Comparison of ENCODE assay signal across 8 cellular contexts in the genomic region with DNA sequence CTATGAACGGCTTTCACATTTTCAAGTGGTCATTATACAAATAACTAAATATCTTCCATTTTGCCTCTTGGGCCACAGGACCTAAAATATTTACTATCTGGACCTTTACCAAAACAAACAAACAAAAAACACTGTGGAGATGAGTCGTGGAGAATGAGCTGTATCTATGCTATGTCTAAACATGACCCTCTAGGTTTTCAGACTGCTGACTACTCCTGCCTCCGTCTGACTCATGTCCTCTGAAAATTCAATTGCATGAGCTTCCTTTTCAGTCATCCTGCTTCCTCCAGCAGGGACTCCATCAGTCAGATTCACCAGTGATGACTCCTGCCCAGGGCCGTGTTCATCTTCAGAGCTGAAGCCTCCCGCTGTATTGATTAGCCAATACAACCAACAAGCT.
DNase-seq lines count a peak whose midpoint lies in the region; ATAC-seq and TF ChIP-seq lines count a peak whose summit lies in the region.

No MANE protein-coding gene starts in this region.

- H3K36me3 Mint-ChIP-seq in chondrocyte (ENCODE audit: low read depth), result no peaks in the 10 kb centered on the region

- no peak overlapping the region for H3K4me3 Mint-ChIP-seq in chondrocyte (ENCODE audit: unreplicated experiment)

- H3K4me1 Mint-ChIP-seq in chondrocyte (ENCODE audit: low read depth), result peaks cover 27% of the 10 kb centered on the region

- no peaks in the 10 kb centered on the region for H3K9me3 Mint-ChIP-seq in chondrocyte (ENCODE audit: low read depth)

- TF ChIP-seq CTCF in chondrocyte (IDR thresholded peaks at IDR 0.05), result peak; percentile 35

- H3K27ac Mint-ChIP-seq in chondrocyte (ENCODE audit: unreplicated experiment), result peak overlapping the region; percentile 43

- DNase-seq in Daoy (ENCODE audit: low read depth) (peak; percentile 88), NCI-H2029 (lab: John Stamatoyannopoulos, UW) (peak; percentile 88), chondrocyte (ENCODE audit: low spot score) (no peak), myocyte (ENCODE audit: low read depth) (peak; percentile 88)

- H3K27me3 Mint-ChIP-seq in chondrocyte (ENCODE audit: low read depth), result no peaks in the 10 kb centered on the region

- ATAC-seq in HG03159 (IDR thresholded peaks at IDR 0.05; ENCODE audit: unreplicated experiment) (no peak), HG02973 (IDR thresholded peaks at IDR 0.05; ENCODE audit: unreplicated experiment) (no peak), GM19452 (IDR thresholded peaks at IDR 0.05; ENCODE audit: unreplicated experiment) (no peak), HG03354 (IDR thresholded peaks at IDR 0.05; ENCODE audit: poor library complexity, severe bottlenecking, unreplicated experiment) (no peak)
